ENCODE assay signal across 1 cellular context in genomic region chr18:7980136-7980535, GRCh38.
TF ChIP-seq lines count a peak whose summit lies in the region.

No MANE protein-coding gene starts in this region.

TF ChIP-seq in GM23338, 12 proteins besides CTCF, POLR2A, EP300 and RAD21 (continued from another document):
- TF ChIP-seq REST (IDR thresholded peaks at IDR 0.05; ENCODE audit: unreplicated experiment) = no peak
- TF ChIP-seq, protein P1, sequence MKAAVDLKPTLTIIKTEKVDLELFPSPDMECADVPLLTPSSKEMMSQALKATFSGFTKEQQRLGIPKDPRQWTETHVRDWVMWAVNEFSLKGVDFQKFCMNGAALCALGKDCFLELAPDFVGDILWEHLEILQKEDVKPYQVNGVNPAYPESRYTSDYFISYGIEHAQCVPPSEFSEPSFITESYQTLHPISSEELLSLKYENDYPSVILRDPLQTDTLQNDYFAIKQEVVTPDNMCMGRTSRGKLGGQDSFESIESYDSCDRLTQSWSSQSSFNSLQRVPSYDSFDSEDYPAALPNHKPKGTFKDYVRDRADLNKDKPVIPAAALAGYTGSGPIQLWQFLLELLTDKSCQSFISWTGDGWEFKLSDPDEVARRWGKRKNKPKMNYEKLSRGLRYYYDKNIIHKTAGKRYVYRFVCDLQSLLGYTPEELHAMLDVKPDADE (IDR thresholded peaks at IDR 0.05) = no peak
